In the genomic region with DNA sequence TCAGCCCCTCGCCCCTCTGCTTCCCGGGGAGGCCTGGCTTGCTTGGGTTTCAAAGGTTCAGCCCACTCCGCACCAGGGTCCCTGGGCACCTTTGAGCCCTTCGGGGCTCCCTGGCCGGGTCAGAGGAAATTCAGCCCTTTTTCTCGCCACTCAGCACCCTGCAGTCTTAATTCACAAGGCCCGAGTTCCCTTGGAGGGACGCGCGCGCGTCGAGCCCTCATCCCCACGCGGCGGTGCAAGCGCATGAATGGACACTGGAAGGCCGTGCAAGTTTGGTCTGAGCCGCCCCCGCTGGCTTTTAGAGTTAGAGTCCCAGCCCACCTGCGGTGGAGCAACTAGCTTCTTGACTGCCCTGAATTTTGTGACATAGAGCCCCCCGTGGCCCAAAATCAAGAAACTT, we compare ENCODE assay signal across 11 cellular contexts. TPM values are rescaled to one million over a fixed set of nuclear protein-coding genes. Genes with fewer than 3 reads are reported as not detected.
A peak's percentile ranks its signal among the peaks of the same experiment; 100 is the strongest.
DNase-seq lines count a peak whose midpoint lies in the region; ATAC-seq and TF ChIP-seq lines count a peak whose summit lies in the region.
"Had no signal": no experiment of that assay in that cellular context is flagged by ENCODE, and none has a peak within 500 bp of the region (broad histone marks: within the 10 kb centered on the region; RNA-seq: fewer than 3 reads in every experiment).

No MANE protein-coding gene starts in this region.

- H3K4me3 Mint-ChIP-seq in nephron, result peak overlapping the region; percentile 90 to 97 (median 93)
- no peak overlapping the region for H3K4me3 Mint-ChIP-seq in activated CD8-positive, alpha-beta T cell treated with anti-CD3 and anti-CD28 coated beads, Interleukin-2, amount 10 ng/mL, durations not matched to agents 7 days and 5 days

- H3K27ac ChIP-seq in urinary bladder (ENCODE audit: low read depth) (no peak overlapping the region), prostate gland (peak overlapping the region in 1 of 2 donors; percentile 38)

- no peak for ATAC-seq in Right ventricle myocardium superior (ENCODE audit: poor library complexity)
- ATAC-seq in activated CD8-positive, alpha-beta T cell treated with anti-CD3 and anti-CD28 coated beads, Interleukin-2, amount 10 ng/mL, durations not matched to agents 7 days and 5 days, result no peak
- ATAC-seq: left colon had no signal

- CTCF ChIA-PET in activated CD8-positive, alpha-beta T cell treated with anti-CD3 and anti-CD28 coated beads, Interleukin-2, amount 10 ng/mL, durations not matched to agents 7 days and 5 days (lab: Charles Lee), result interaction anchor here (1.2 to 5.3 kb wide), 4 partner anchors 11 to 400 kb away, joined by 3 to 20 read pairs (median 8); no protein-coding TSS in a partner anchor

- H3K4me1 ChIP-seq in urinary bladder (ENCODE audit: insufficient read depth), result no peaks in the 10 kb centered on the region
- H3K4me1 ChIP-seq in prostate gland (replicated peaks), result no peaks in the 10 kb centered on the region

- peaks cover 28% of the 10 kb centered on the region for H3K36me3 Mint-ChIP-seq in nephron (ENCODE audit: low read depth)
- H3K36me3 Mint-ChIP-seq in activated CD8-positive, alpha-beta T cell treated with anti-CD3 and anti-CD28 coated beads, Interleukin-2, amount 10 ng/mL, durations not matched to agents 7 days and 5 days (ENCODE audit: low read depth), result peaks cover 2% of the 10 kb centered on the region

- no peaks in the 10 kb centered on the region for H3K9me3 ChIP-seq in prostate gland

- H3K36me3 ChIP-seq in urinary bladder (ENCODE audit: insufficient read depth) (no peaks in the 10 kb centered on the region), prostate gland (no peaks in the 10 kb centered on the region)

- peak overlapping the region; percentile 1 for H3K4me3 ChIP-seq in urinary bladder (ENCODE audit: low read depth, low read length)
- no peak overlapping the region for H3K4me3 ChIP-seq in prostate gland

- H3K27me3 Mint-ChIP-seq in nephron (ENCODE audit: low read depth), result peaks cover 69% of the 10 kb centered on the region
- H3K27me3 Mint-ChIP-seq in activated CD8-positive, alpha-beta T cell treated with anti-CD3 and anti-CD28 coated beads, Interleukin-2, amount 10 ng/mL, durations not matched to agents 7 days and 5 days (ENCODE audit: low read depth), result peaks cover 36% of the 10 kb centered on the region

- DNase-seq in Right ventricle myocardium superior, result peak; percentile 47
- no peak for DNase-seq in cardiac septum (ENCODE audit: low spot score)
- peak; percentile 10 for DNase-seq in dermis blood vessel endothelial cell
- DNase-seq in NCI-H2196 (lab: John Stamatoyannopoulos, UW; ENCODE audit: unreplicated experiment), result no peak
- DNase-seq in activated CD8-positive, alpha-beta T cell treated with anti-CD3 and anti-CD28 coated beads, Interleukin-2, amount 10 ng/mL, durations not matched to agents 7 days and 5 days, result no peak
- no peak for DNase-seq in prostate gland (ENCODE audit: low spot score)
- DNase-seq: activated CD4-positive, CD25-positive, alpha-beta regulatory T cell treated with anti-CD3 and anti-CD28 coated beads, Interleukin-2, amount 50 U/mL, for 72 hours; NCI-H2029 treated with DMSO at 0.1 percent for 48 hours had no signal

- intact Hi-C loops in Right ventricle myocardium superior (cut with DNase I), result loop anchor here (5.0 to 10.0 kb wide), 2 partner anchors 43 to 210 kb away; no protein-coding TSS in a partner anchor
- intact Hi-C loops in cardiac septum (cut with DNase I), result loop anchor here (5.0 to 10.0 kb wide), 3 partner anchors 43 to 290 kb away; no protein-coding TSS in a partner anchor
- intact Hi-C loops in prostate gland (cut with DNase I), result no loop called here

- WGBS in urinary bladder, result 77% methylated on average over 22 of the region's 22 CpGs
- 36% methylated on average over 21 of the region's 22 CpGs for WGBS in prostate gland

- TF ChIP-seq CTCF in nephron (IDR thresholded peaks at IDR 0.05; ENCODE audit: unreplicated experiment in 3 of 3) (no peak), prostate gland (IDR thresholded peaks at IDR 0.05) (no peak)

- POLR2A ChIA-PET in activated CD8-positive, alpha-beta T cell treated with anti-CD3 and anti-CD28 coated beads, Interleukin-2, amount 10 ng/mL, durations not matched to agents 7 days and 5 days (lab: Charles Lee), result no interaction called here

- H3K27ac Mint-ChIP-seq in nephron, result peak overlapping the region; percentile 76 to 94 (median 92)
- H3K27ac Mint-ChIP-seq in activated CD8-positive, alpha-beta T cell treated with anti-CD3 and anti-CD28 coated beads, Interleukin-2, amount 10 ng/mL, durations not matched to agents 7 days and 5 days, result no peak overlapping the region

- no peaks in the 10 kb centered on the region for H3K9me3 Mint-ChIP-seq in nephron
- H3K9me3 Mint-ChIP-seq in activated CD8-positive, alpha-beta T cell treated with anti-CD3 and anti-CD28 coated beads, Interleukin-2, amount 10 ng/mL, durations not matched to agents 7 days and 5 days (ENCODE audit: insufficient read depth), result no peaks in the 10 kb centered on the region

- H3K27me3 ChIP-seq in prostate gland (replicated peaks; ENCODE audit: insufficient read depth), result peaks cover 23% of the 10 kb centered on the region

- peaks cover 53% of the 10 kb centered on the region for H3K4me1 Mint-ChIP-seq in nephron
- H3K4me1 Mint-ChIP-seq in activated CD8-positive, alpha-beta T cell treated with anti-CD3 and anti-CD28 coated beads, Interleukin-2, amount 10 ng/mL, durations not matched to agents 7 days and 5 days (ENCODE audit: low read depth), result peaks cover 35% of the 10 kb centered on the region

- no peak for TF ChIP-seq POLR2A in prostate gland (IDR thresholded peaks at IDR 0.05)

RNA-seq across cellular contexts. Expression of gene EBF1, which starts 4.5 kb away (rescaled TPM):
- total RNA-seq in Right ventricle myocardium superior (15.6 TPM), cardiac septum (9.8 TPM), dermis blood vessel endothelial cell (3.6 and 4.4 TPM in 2 replicates), urinary bladder (44.1 TPM), prostate gland (10 to 100 TPM in 1 of 2 donors, 1 to 10 TPM in 1; 4.8 to 20.4 TPM)
- 16.8 TPM for polyA plus RNA-seq in urinary bladder
- under 1 TPM; 0.08 to 0.52 TPM for total RNA-seq in activated CD8-positive, alpha-beta T cell treated with anti-CD3 and anti-CD28 coated beads, Interleukin-2, amount 10 ng/mL, durations not matched to agents 7 days and 5 days

Comparison
In these comparisons a context has a peak if more than half of its experiments do, and no peak if none do; other contexts are left out.
1. DNase-seq: peak in Right ventricle myocardium superior (single experiment) and dermis blood vessel endothelial cell (single experiment); none in cardiac septum (single experiment), NCI-H2196 (single experiment), activated CD8-positive, alpha-beta T cell treated with anti-CD3 and anti-CD28 coated beads, Interleukin-2, amount 10 ng/mL, durations not matched to agents 7 days and 5 days (single experiment) and prostate gland (single experiment).